Comparison of ENCODE assay signal across 10 cellular contexts in genomic region chr5:32403760-32404159, GRCh38.
"Had no signal": no experiment of that assay in that cellular context is flagged by ENCODE, and none has a peak within 500 bp of the region (broad histone marks: within the 10 kb centered on the region; RNA-seq: fewer than 3 reads in every experiment).

No MANE protein-coding gene starts in this region.

- FAIRE-seq: HepG2, K562 had no signal

- H3K9ac ChIP-seq: GM23248 had no signal

- DNase-seq: GM23248, GOT3, H7, HFFc6, IMR-90, KG1 had no signal

- H2AFZ ChIP-seq: GM23248 had no signal

- H3K27ac Mint-ChIP-seq: HFFc6 had no signal

- H3K4me3 Mint-ChIP-seq: HFFc6 had no signal

- H3K4me3 ChIP-seq: GM23248, HAP-1, K562 had no signal

- H3K4me1 ChIP-seq: HAP-1 had no signal

- H3K27ac ChIP-seq: GM23248, HL-60 had no signal

- H3K9me3 ChIP-seq: HAP-1 had no signal

- H3K9me3 Mint-ChIP-seq: HFFc6 had no signal
